In the genomic region with DNA sequence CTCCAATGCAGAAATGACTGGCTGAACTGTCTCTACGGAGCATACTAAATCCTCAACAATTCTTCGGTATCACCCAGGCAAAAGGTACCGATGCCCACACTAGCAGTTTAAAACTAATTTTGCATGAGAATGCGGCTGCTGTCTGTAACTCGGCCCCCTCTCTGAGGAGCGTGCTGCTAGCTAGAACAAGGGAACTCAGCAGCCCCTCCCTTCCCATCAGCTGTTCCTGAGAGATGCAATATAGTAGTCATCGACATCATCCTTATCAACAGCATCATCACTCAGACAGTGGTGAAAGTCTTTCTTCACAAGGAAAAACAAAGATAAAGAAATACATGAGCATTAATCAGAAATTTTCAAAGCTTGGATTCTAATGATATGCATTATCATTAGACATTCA, we compare ENCODE assay signal across 3 cellular contexts.
A peak's percentile ranks its signal among the peaks of the same experiment; 100 is the strongest.
TF ChIP-seq lines count a peak whose summit lies in the region.

No MANE protein-coding gene starts in this region.

TF ChIP-seq in GM23338, 12 proteins besides CTCF, POLR2A, EP300 and RAD21 (continues in another document):
- TF ChIP-seq ZNF462 (CRISPR knock-in tag; IDR thresholded peaks at IDR 0.05) (no peak), CREB1 (CRISPR knock-in tag; IDR thresholded peaks at IDR 0.05; ENCODE audit: low read depth) (no peak), JUNB (IDR thresholded peaks at IDR 0.05; ENCODE audit: unreplicated experiment) (no peak), EZH2phosphoT487 (IDR thresholded peaks at IDR 0.05; ENCODE audit: unreplicated experiment) (no peak)

TF ChIP-seq in IMR-90, 13 proteins besides CTCF, POLR2A, EP300 and RAD21:
- TF ChIP-seq CHD1 (IDR thresholded peaks at IDR 0.05; ENCODE audit: low read depth, low read length) (no peak), FOS (IDR thresholded peaks at IDR 0.05; ENCODE audit: low read depth, low read length) (no peak), RCOR1 (IDR thresholded peaks at IDR 0.05; ENCODE audit: insufficient replicate concordance, low read length) (no peak), BHLHE40 (IDR thresholded peaks at IDR 0.05; ENCODE audit: low read depth, low read length) (no peak), SMC3 (IDR thresholded peaks at IDR 0.05; ENCODE audit: low read depth, low read length) (no peak), MXI1 (IDR thresholded peaks at IDR 0.05; ENCODE audit: borderline replicate concordance, low read depth, low read length) (no peak), MAFK (IDR thresholded peaks at IDR 0.05; ENCODE audit: low read depth, low read length) (no peak), NFE2L2 (IDR thresholded peaks at IDR 0.05; ENCODE audit: low read depth, low read length) (no peak)
- TF ChIP-seq, protein P1, sequence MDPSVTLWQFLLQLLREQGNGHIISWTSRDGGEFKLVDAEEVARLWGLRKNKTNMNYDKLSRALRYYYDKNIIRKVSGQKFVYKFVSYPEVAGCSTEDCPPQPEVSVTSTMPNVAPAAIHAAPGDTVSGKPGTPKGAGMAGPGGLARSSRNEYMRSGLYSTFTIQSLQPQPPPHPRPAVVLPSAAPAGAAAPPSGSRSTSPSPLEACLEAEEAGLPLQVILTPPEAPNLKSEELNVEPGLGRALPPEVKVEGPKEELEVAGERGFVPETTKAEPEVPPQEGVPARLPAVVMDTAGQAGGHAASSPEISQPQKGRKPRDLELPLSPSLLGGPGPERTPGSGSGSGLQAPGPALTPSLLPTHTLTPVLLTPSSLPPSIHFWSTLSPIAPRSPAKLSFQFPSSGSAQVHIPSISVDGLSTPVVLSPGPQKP (IDR thresholded peaks at IDR 0.05; ENCODE audit: borderline replicate concordance, low read depth, low read length): no peak

TF ChIP-seq in H1, 55 proteins besides CTCF, POLR2A, EP300 and RAD21:
- TF ChIP-seq SIN3A (conservative IDR thresholded peaks at IDR 0.05 in 1 of 2, IDR thresholded peaks at IDR 0.05 in 1 of 2; ENCODE audit: low read depth in 1 of 2, low read length in 2 of 2) (0 out of 4 replicates have a peak, but pooled peaks of 1 of the 2 experiments have one; percentile 26), KDM1A (IDR thresholded peaks at IDR 0.05; ENCODE audit: borderline replicate concordance, low read length) (no peak), FOSL1 (IDR thresholded peaks at IDR 0.05; ENCODE audit: insufficient read depth, low read depth, low read length) (no peak), HDAC2 (IDR thresholded peaks at IDR 0.05; ENCODE audit: borderline replicate concordance in 1 of 2, low read depth in 2 of 2, low read length in 2 of 2) (no peak), GTF2F1 (IDR thresholded peaks at IDR 0.05; ENCODE audit: borderline replicate concordance, low read depth, low read length) (no peak), POU5F1 (IDR thresholded peaks at IDR 0.05; ENCODE audit: low read depth, low read length) (0 out of 2 replicates have a peak, but pooled peaks have one; percentile 58), CTBP2 (IDR thresholded peaks at IDR 0.05; ENCODE audit: borderline replicate concordance, insufficient read depth, insufficient read length, low read length) (no peak), CREB1 (IDR thresholded peaks at IDR 0.05) (no peak), KDM5A (IDR thresholded peaks at IDR 0.05; ENCODE audit: low read length) (no peak), CHD1 (IDR thresholded peaks at IDR 0.05; ENCODE audit: low read depth, low read length) (no peak), SIX5 (IDR thresholded peaks at IDR 0.05; ENCODE audit: low read depth, low read length) (no peak), NANOG (IDR thresholded peaks at IDR 0.05; ENCODE audit: insufficient read depth, low read depth, low read length, poor library complexity, severe bottlenecking) (no peak), ASH2L (IDR thresholded peaks at IDR 0.05; ENCODE audit: low read length) (no peak)
- TF ChIP-seq, protein P2, sequence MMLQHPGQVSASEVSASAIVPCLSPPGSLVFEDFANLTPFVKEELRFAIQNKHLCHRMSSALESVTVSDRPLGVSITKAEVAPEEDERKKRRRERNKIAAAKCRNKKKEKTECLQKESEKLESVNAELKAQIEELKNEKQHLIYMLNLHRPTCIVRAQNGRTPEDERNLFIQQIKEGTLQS (IDR thresholded peaks at IDR 0.05; ENCODE audit: insufficient read depth, low read depth, low read length): no peak
- TF ChIP-seq, protein P3, sequence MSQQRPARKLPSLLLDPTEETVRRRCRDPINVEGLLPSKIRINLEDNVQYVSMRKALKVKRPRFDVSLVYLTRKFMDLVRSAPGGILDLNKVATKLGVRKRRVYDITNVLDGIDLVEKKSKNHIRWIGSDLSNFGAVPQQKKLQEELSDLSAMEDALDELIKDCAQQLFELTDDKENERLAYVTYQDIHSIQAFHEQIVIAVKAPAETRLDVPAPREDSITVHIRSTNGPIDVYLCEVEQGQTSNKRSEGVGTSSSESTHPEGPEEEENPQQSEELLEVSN (IDR thresholded peaks at IDR 0.05): no peak
